In genomic region chr11:96222102-96222501, GRCh38 we compare ENCODE assay signal across 11 cellular contexts.
DNase-seq lines count a peak whose midpoint lies in the region; ATAC-seq and TF ChIP-seq lines count a peak whose summit lies in the region.
"Had no signal": no experiment of that assay in that cellular context is flagged by ENCODE, and none has a peak within 500 bp of the region (broad histone marks: within the 10 kb centered on the region; RNA-seq: fewer than 3 reads in every experiment).

No MANE protein-coding gene starts in this region.

- ATAC-seq in SK-N-SH treated with all-trans-retinoic acid at 6 μM for 48 hours (peak; percentile 18; the same call in 2 of the 3 replicates), GM23338 (no peak; the same call in 2 of the 3 replicates), HG03342 (IDR thresholded peaks at IDR 0.05; ENCODE audit: unreplicated experiment) (no peak)

- H2AFZ ChIP-seq in SK-N-SH (ENCODE audit: low read depth) (no peak overlapping the region), GM23338 (no peak overlapping the region), smooth muscle cell (ENCODE audit: low read depth) (no peak overlapping the region)

- H3K4me1 ChIP-seq in SK-N-SH (ENCODE audit: control insufficient read depth in 1 of 2, insufficient read depth in 2 of 2, low read depth in 1 of 2, low read length in 1 of 2) (peaks cover 10 to 40% of the 10 kb centered on the region in 2 experiments; a peak in 3 of 4 replicates), GM23338 (ENCODE audit: insufficient read depth) (peaks cover 13% of the 10 kb centered on the region; the same call in 1 of the 2 replicates), smooth muscle cell (ENCODE audit: low read depth) (peaks cover 31% of the 10 kb centered on the region)

- H3K4me3 Mint-ChIP-seq in GM23338 (no peak overlapping the region), brain (no peak overlapping the region)

- no peak overlapping the region for H3K4me2 ChIP-seq in SK-N-SH
- no peak overlapping the region for H3K4me2 ChIP-seq in GM23338
- H3K4me2 ChIP-seq in smooth muscle cell, result peak overlapping the region; percentile 63

- H3K79me2 ChIP-seq in SK-N-SH (ENCODE audit: insufficient read depth), result peaks cover 96% of the 10 kb centered on the region
- no peaks in the 10 kb centered on the region for H3K79me2 ChIP-seq in GM23338 (replicated peaks; ENCODE audit: insufficient read depth)
- peaks cover 89% of the 10 kb centered on the region for H3K79me2 ChIP-seq in smooth muscle cell (ENCODE audit: low read depth)

- WGBS in SK-N-SH (ENCODE audit: low lambda C conversion rate), result 97% methylated on average over 6 of the region's 6 CpGs
- WGBS in smooth muscle cell (ENCODE audit: low lambda C conversion rate), result 73% methylated on average over 6 of the region's 6 CpGs

- H3K27ac ChIP-seq in SK-N-SH (ENCODE audit: low read depth in 2 of 2, low read length in 1 of 2) (no peak overlapping the region), GM23338 (ENCODE audit: low read depth) (no peak overlapping the region), smooth muscle cell (ENCODE audit: low read depth) (peak overlapping the region; percentile 79)
- H3K27ac ChIP-seq: dorsolateral prefrontal cortex had no signal

- H3K9me3 Mint-ChIP-seq in GM23338 (no peaks in the 10 kb centered on the region; the same call in 2 of the 3 replicates), brain (no peaks in the 10 kb centered on the region)

- H3K27me3 ChIP-seq in SK-N-SH (ENCODE audit: insufficient read depth) (no peaks in the 10 kb centered on the region), GM23338 (ENCODE audit: insufficient read depth) (no peaks in the 10 kb centered on the region), smooth muscle cell (ENCODE audit: low read depth) (no peaks in the 10 kb centered on the region)
- H3K27me3 ChIP-seq: dorsolateral prefrontal cortex had no signal

- H4K20me1 ChIP-seq in SK-N-SH (ENCODE audit: insufficient read depth) (no peaks in the 10 kb centered on the region), GM23338 (replicated peaks; ENCODE audit: insufficient read depth) (no peaks in the 10 kb centered on the region), smooth muscle cell (ENCODE audit: low read depth) (no peaks in the 10 kb centered on the region)

- H3K36me3 Mint-ChIP-seq in GM23338 (ENCODE audit: low read depth), result no peaks in the 10 kb centered on the region
- no peaks in the 10 kb centered on the region for H3K36me3 Mint-ChIP-seq in brain

- H3K9me2 ChIP-seq in SK-N-SH (no peaks in the 10 kb centered on the region), GM23338 (ENCODE audit: insufficient read depth) (no peaks in the 10 kb centered on the region)

- H3F3A ChIP-seq in SK-N-SH (replicated peaks; ENCODE audit: insufficient read depth) (peaks cover 2% of the 10 kb centered on the region), GM23338 (replicated peaks; ENCODE audit: low read depth) (no peaks in the 10 kb centered on the region), smooth muscle cell (ENCODE audit: low read depth) (peaks cover 23% of the 10 kb centered on the region)

- H3K4me1 Mint-ChIP-seq in GM23338 (peaks cover 8% of the 10 kb centered on the region), brain (peaks cover 57% of the 10 kb centered on the region)

- DNase-seq in SK-N-SH, result no peak
- no peak for DNase-seq in GM23338 (ENCODE audit: low spot score)
- no peak for DNase-seq in smooth muscle cell (lab: John Stamatoyannopoulos, UW; ENCODE audit: unreplicated experiment)
- no peak for DNase-seq in NCI-H128 (lab: John Stamatoyannopoulos, UW; ENCODE audit: unreplicated experiment)
- no peak for DNase-seq in C1 segment of cervical spinal cord (lab: John Stamatoyannopoulos, UW)
- DNase-seq: anterior cingulate cortex, dorsolateral prefrontal cortex, NCI-H187 treated with DMSO at 0.1 percent for 48 hours had no signal

- 0 out of 2 replicates have a peak overlapping the region, but pooled peaks have one; percentile 38 for H3K27ac Mint-ChIP-seq in GM23338
- peak overlapping the region in 3 of 5 experiments; percentile 20 to 56 (median 38) for H3K27ac Mint-ChIP-seq in brain

- no peaks in the 10 kb centered on the region for H3K27me3 Mint-ChIP-seq in GM23338 (ENCODE audit: insufficient read depth, low read depth, poor library complexity)
- H3K27me3 Mint-ChIP-seq in brain, result no peaks in the 10 kb centered on the region

- H3K4me3 ChIP-seq in SK-N-SH (ENCODE audit: low read depth in 2 of 2, low read length in 1 of 2), result no peak overlapping the region
- H3K4me3 ChIP-seq in GM23338, result no peak overlapping the region
- no peak overlapping the region for H3K4me3 ChIP-seq in smooth muscle cell
- H3K4me3 ChIP-seq: dorsolateral prefrontal cortex had no signal

- POLR2A ChIA-PET in SK-N-SH (lab: Yijun Ruan, JAX), result no interaction called here

- TF ChIP-seq EP300 in SK-N-SH (IDR thresholded peaks at IDR 0.05; ENCODE audit: borderline replicate concordance in 1 of 2, low read depth in 1 of 2, low read length in 1 of 2), result no peak

- CTCF ChIA-PET in SK-N-SH (lab: Yijun Ruan, JAX), result no interaction called here

- H3K9ac ChIP-seq in SK-N-SH, result no peak overlapping the region
- H3K9ac ChIP-seq in smooth muscle cell (ENCODE audit: low read depth), result no peak overlapping the region

- H3K36me3 ChIP-seq in SK-N-SH (replicated peaks in 1 of 2; ENCODE audit: control insufficient read depth in 1 of 2, insufficient read depth in 2 of 2, low read length in 1 of 2), result peaks cover 0 to 6% of the 10 kb centered on the region in 2 experiments
- no peaks in the 10 kb centered on the region for H3K36me3 ChIP-seq in GM23338 (ENCODE audit: insufficient read depth)
- no peaks in the 10 kb centered on the region for H3K36me3 ChIP-seq in smooth muscle cell (ENCODE audit: low read depth)

- no peak for TF ChIP-seq CTCF in SK-N-SH (IDR thresholded peaks at IDR 0.05)
- no peak for TF ChIP-seq CTCF in GM23338 (conservative IDR thresholded peaks at IDR 0.05; ENCODE audit: low read depth in 2 of 2)
- TF ChIP-seq CTCF in brain (conservative IDR thresholded peaks at IDR 0.05), result no peak
- TF ChIP-seq CTCF in smooth muscle cell (IDR thresholded peaks at IDR 0.05; ENCODE audit: borderline replicate concordance, insufficient read depth, poor library complexity, severe bottlenecking), result no peak

- no peak for TF ChIP-seq RAD21 in SK-N-SH (IDR thresholded peaks at IDR 0.05; ENCODE audit: low read length)

- no peaks in the 10 kb centered on the region for H3K9me3 ChIP-seq in SK-N-SH
- H3K9me3 ChIP-seq in smooth muscle cell (replicated peaks; ENCODE audit: low read depth), result no peaks in the 10 kb centered on the region

TF ChIP-seq in SK-N-SH treated with all-trans-retinoic acid at 6 μM for 48 hours, 23 proteins besides CTCF, POLR2A, EP300 and RAD21:
- TF ChIP-seq POU6F1 (CRISPR knock-in tag; IDR thresholded peaks at IDR 0.05; ENCODE audit: borderline replicate concordance, low read depth), result no peak

TF ChIP-seq in SK-N-SH, 30 proteins besides CTCF, POLR2A, EP300 and RAD21:
- no peak for TF ChIP-seq NFIC (IDR thresholded peaks at IDR 0.05; ENCODE audit: borderline replicate concordance)
- TF ChIP-seq FOSL2 (IDR thresholded peaks at IDR 0.05; ENCODE audit: borderline replicate concordance, low read depth), result no peak

TF ChIP-seq in GM23338, 12 proteins besides CTCF, POLR2A, EP300 and RAD21 (continues in another document):
- TF ChIP-seq, protein P1, sequence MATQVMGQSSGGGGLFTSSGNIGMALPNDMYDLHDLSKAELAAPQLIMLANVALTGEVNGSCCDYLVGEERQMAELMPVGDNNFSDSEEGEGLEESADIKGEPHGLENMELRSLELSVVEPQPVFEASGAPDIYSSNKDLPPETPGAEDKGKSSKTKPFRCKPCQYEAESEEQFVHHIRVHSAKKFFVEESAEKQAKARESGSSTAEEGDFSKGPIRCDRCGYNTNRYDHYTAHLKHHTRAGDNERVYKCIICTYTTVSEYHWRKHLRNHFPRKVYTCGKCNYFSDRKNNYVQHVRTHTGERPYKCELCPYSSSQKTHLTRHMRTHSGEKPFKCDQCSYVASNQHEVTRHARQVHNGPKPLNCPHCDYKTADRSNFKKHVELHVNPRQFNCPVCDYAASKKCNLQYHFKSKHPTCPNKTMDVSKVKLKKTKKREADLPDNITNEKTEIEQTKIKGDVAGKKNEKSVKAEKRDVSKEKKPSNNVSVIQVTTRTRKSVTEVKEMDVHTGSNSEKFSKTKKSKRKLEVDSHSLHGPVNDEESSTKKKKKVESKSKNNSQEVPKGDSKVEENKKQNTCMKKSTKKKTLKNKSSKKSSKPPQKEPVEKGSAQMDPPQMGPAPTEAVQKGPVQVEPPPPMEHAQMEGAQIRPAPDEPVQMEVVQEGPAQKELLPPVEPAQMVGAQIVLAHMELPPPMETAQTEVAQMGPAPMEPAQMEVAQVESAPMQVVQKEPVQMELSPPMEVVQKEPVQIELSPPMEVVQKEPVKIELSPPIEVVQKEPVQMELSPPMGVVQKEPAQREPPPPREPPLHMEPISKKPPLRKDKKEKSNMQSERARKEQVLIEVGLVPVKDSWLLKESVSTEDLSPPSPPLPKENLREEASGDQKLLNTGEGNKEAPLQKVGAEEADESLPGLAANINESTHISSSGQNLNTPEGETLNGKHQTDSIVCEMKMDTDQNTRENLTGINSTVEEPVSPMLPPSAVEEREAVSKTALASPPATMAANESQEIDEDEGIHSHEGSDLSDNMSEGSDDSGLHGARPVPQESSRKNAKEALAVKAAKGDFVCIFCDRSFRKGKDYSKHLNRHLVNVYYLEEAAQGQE (IDR thresholded peaks at IDR 0.05; ENCODE audit: unreplicated experiment), result no peak
- TF ChIP-seq ZNF114 (CRISPR knock-in tag; IDR thresholded peaks at IDR 0.05), result no peak
- no peak for TF ChIP-seq JUNB (IDR thresholded peaks at IDR 0.05; ENCODE audit: unreplicated experiment)
- no peak for TF ChIP-seq CREB1 (CRISPR knock-in tag; IDR thresholded peaks at IDR 0.05; ENCODE audit: low read depth)
- no peak for TF ChIP-seq EZH2phosphoT487 (IDR thresholded peaks at IDR 0.05; ENCODE audit: unreplicated experiment)
- no peak for TF ChIP-seq ZNF331 (CRISPR knock-in tag; IDR thresholded peaks at IDR 0.05; ENCODE audit: low read depth)
- no peak for TF ChIP-seq STAT1 (IDR thresholded peaks at IDR 0.05; ENCODE audit: unreplicated experiment)
- TF ChIP-seq, protein P2, sequence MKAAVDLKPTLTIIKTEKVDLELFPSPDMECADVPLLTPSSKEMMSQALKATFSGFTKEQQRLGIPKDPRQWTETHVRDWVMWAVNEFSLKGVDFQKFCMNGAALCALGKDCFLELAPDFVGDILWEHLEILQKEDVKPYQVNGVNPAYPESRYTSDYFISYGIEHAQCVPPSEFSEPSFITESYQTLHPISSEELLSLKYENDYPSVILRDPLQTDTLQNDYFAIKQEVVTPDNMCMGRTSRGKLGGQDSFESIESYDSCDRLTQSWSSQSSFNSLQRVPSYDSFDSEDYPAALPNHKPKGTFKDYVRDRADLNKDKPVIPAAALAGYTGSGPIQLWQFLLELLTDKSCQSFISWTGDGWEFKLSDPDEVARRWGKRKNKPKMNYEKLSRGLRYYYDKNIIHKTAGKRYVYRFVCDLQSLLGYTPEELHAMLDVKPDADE (IDR thresholded peaks at IDR 0.05), result no peak
